20 cellular contexts compared by ENCODE assay signal in genomic region chr12:14833952-14834351, GRCh38. TPM values are rescaled to one million over a fixed set of nuclear protein-coding genes. Genes with fewer than 3 reads are reported as not detected.
DNase-seq lines count a peak whose midpoint lies in the region; ATAC-seq and TF ChIP-seq lines count a peak whose summit lies in the region.
"Had no signal": no experiment of that assay in that cellular context is flagged by ENCODE, and none has a peak within 500 bp of the region (broad histone marks: within the 10 kb centered on the region; RNA-seq: fewer than 3 reads in every experiment).

No MANE protein-coding gene starts in this region.

- no peaks in the 10 kb centered on the region for H3K36me3 Mint-ChIP-seq in chondrocyte (ENCODE audit: low read depth)

- no peaks in the 10 kb centered on the region for H3K27me3 Mint-ChIP-seq in chondrocyte (ENCODE audit: low read depth)

- no peak overlapping the region for H3K4me3 Mint-ChIP-seq in chondrocyte (ENCODE audit: unreplicated experiment)
- H3K4me3 Mint-ChIP-seq: CD4-positive, CD25-positive, alpha-beta regulatory T cell; dendritic cell treated with granulocyte-macrophage colony-stimulating factor and Interleukin-4, amounts not matched to agents 40 ng/mL and 50 ng/mL, for 4 days; naive thymus-derived CD4-positive, alpha-beta T cell had no signal

- peak; percentile 17 for DNase-seq in DMS53 (lab: John Stamatoyannopoulos, UW)
- DNase-seq in DMS53 treated with DMSO at 0.1 percent for 48 hours (lab: John Stamatoyannopoulos, UW; ENCODE audit: unreplicated experiment), result no peak
- no peak for DNase-seq in chondrocyte (ENCODE audit: low spot score)
- DNase-seq in renal cortical epithelial cell (ENCODE audit: low read depth), result peak; percentile 19
- DNase-seq in NCI-H748 treated with DMSO at 0.1 percent for 48 hours (lab: John Stamatoyannopoulos, UW), result no peak
- DNase-seq: activated effector memory CD4-positive, alpha-beta T cell treated with anti-CD3 and anti-CD28 coated beads, Interleukin-2, amount 50 U/mL, for 16 hours; CD4-positive, CD25-positive, alpha-beta regulatory T cell; DND-41; esophagus squamous epithelium; GOT3; left cardiac atrium; naive thymus-derived CD4-positive, alpha-beta T cell; NCI-H2029; PC-3; WERI-Rb-1 had no signal

- peak overlapping the region; percentile 4 for H3K27ac Mint-ChIP-seq in chondrocyte (ENCODE audit: unreplicated experiment)
- H3K27ac Mint-ChIP-seq: CD4-positive, CD25-positive, alpha-beta regulatory T cell; dendritic cell treated with granulocyte-macrophage colony-stimulating factor and Interleukin-4, amounts not matched to agents 40 ng/mL and 50 ng/mL, for 4 days; naive thymus-derived CD4-positive, alpha-beta T cell had no signal

- H3K4me1 Mint-ChIP-seq in chondrocyte (ENCODE audit: low read depth), result peaks cover 42% of the 10 kb centered on the region
- H3K4me1 Mint-ChIP-seq: CD4-positive, CD25-positive, alpha-beta regulatory T cell; naive thymus-derived CD4-positive, alpha-beta T cell had no signal

- TF ChIP-seq CTCF in chondrocyte (IDR thresholded peaks at IDR 0.05), result no peak

- no peak for ATAC-seq in HG02885 (IDR thresholded peaks at IDR 0.05; ENCODE audit: poor library complexity, unreplicated experiment)
- ATAC-seq: naive thymus-derived CD4-positive, alpha-beta T cell; PC-3 had no signal

- no peaks in the 10 kb centered on the region for H3K9me3 Mint-ChIP-seq in chondrocyte (ENCODE audit: low read depth)
- H3K9me3 Mint-ChIP-seq: dendritic cell treated with granulocyte-macrophage colony-stimulating factor and Interleukin-4, amounts not matched to agents 40 ng/mL and 50 ng/mL, for 4 days had no signal

RNA-seq across cellular contexts. Expression of gene ART4, which starts 9.4 kb away (rescaled TPM):
- total RNA-seq in chondrocyte, result 0.17 to 0.37 TPM in 2 of 3 replicates, not detected in the other
- 1.0 TPM in 1 of 2 replicates, not detected in the other for total RNA-seq in renal cortical epithelial cell
- total RNA-seq: activated CD8-positive, alpha-beta memory T cell treated with anti-CD3 and anti-CD28 coated beads for 36 hours; CD4-positive, CD25-positive, alpha-beta regulatory T cell; naive thymus-derived CD4-positive, alpha-beta T cell; PC-3 had no signal

RNA-seq across cellular contexts. Expression of gene SMCO3, which starts 20.0 kb away (rescaled TPM):
- total RNA-seq in chondrocyte (0.15 to 0.17 TPM in 2 of 3 replicates, not detected in the other), renal cortical epithelial cell (1.0 TPM in 1 of 2 replicates, not detected in the other)
- total RNA-seq: activated CD8-positive, alpha-beta memory T cell treated with anti-CD3 and anti-CD28 coated beads for 36 hours; CD4-positive, CD25-positive, alpha-beta regulatory T cell; naive thymus-derived CD4-positive, alpha-beta T cell; PC-3; temporal lobe had no signal

RNA-seq across cellular contexts. Expression of gene C12orf60, which starts 30.5 kb away (rescaled TPM):
- total RNA-seq in chondrocyte (0.82 to 1.0 TPM (median 0.92 TPM) in 3 replicates), renal cortical epithelial cell (1.2 and 2.3 TPM in 2 replicates)
- total RNA-seq: ascending aorta had no signal

RNA-seq across cellular contexts. Expression of gene WBP11, which starts 30.7 kb away (rescaled TPM):
- total RNA-seq in chondrocyte (46.2 to 55.5 TPM (median 51.1 TPM) in 3 replicates), renal cortical epithelial cell (5.4 and 23.4 TPM in 2 replicates)

RNA-seq across cellular contexts. Expression of gene MGP, which starts 51.7 kb away (rescaled TPM):
- total RNA-seq in chondrocyte, result 158 to 215 TPM (median 213 TPM) in 3 replicates
- total RNA-seq in renal cortical epithelial cell, result 0.35 and 0.80 TPM in 2 replicates
- total RNA-seq: activated CD8-positive, alpha-beta memory T cell treated with anti-CD3 and anti-CD28 coated beads for 36 hours had no signal

Comparison
In these comparisons a context has a peak if more than half of its experiments do, and no peak if none do; other contexts are left out.
1. DNase-seq: peak in DMS53 (single experiment) and renal cortical epithelial cell (single experiment); none in DMS53 treated with DMSO at 0.1 percent for 48 hours (single experiment), chondrocyte (single experiment) and NCI-H748 treated with DMSO at 0.1 percent for 48 hours (single experiment).